ENCODE assay signal across 22 cellular contexts in the genomic region with DNA sequence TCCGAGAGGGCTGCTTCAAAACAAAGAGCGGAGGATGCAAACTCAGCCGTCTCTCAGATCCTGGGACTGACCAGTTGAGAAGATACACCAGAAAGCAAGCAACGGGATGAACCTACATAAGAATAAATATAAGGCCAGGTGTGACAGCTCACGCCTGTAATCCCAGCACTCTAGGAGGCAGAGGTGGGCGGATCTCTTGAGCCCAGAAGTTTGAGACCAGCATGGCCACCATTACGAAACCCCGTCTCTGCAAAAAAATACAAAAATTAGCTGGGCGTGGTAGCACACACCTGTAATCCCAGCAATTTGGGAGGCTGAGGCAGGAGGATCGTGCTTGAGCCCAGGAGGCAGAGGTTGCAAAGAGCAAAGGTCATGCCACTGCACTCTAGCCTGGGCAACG. TPM values are rescaled to one million over a fixed set of nuclear protein-coding genes. Genes with fewer than 3 reads are reported as not detected.
A peak's percentile ranks its signal among the peaks of the same experiment; 100 is the strongest.
DNase-seq lines count a peak whose midpoint lies in the region; ATAC-seq and TF ChIP-seq lines count a peak whose summit lies in the region.
"Had no signal": no experiment of that assay in that cellular context is flagged by ENCODE, and none has a peak within 500 bp of the region (broad histone marks: within the 10 kb centered on the region; RNA-seq: fewer than 3 reads in every experiment).

No MANE protein-coding gene starts in this region.

- peaks cover 0 to 7% (median 0%) of the 10 kb centered on the region in 11 experiments; a peak in 3 of 22 replicates for H3K27me3 ChIP-seq in BLaER1 treated with 17β-estradiol and CSF1 and Interleukin-3, amounts not matched to agents 10 nM and 100 nM
- H3K27me3 ChIP-seq in HUES64 (ENCODE audit: insufficient read depth, low read length) = no peaks in the 10 kb centered on the region
- peaks cover 0 to 16% (median 0%) of the 10 kb centered on the region in 4 donors for H3K27me3 ChIP-seq in esophagus squamous epithelium
- H3K27me3 ChIP-seq in stomach = no peaks in the 10 kb centered on the region

- 92% methylated on average over 10 of the region's 11 CpGs for WGBS in HUES64
- WGBS in esophagus squamous epithelium, 2 donors = 90 to 95% methylated on average over 9 to 11 of the region's 11 CpGs
- WGBS in stomach, 5 donors = 88 to 96% (median 91%) methylated on average over 11 of the region's 11 CpGs

- no peak for TF ChIP-seq EP300 in stomach (IDR thresholded peaks at IDR 0.05)

- TF ChIP-seq CTCF in esophagus squamous epithelium (IDR thresholded peaks at IDR 0.05) = no peak
- TF ChIP-seq CTCF in stomach (IDR thresholded peaks at IDR 0.05) = no peak

- H3K27ac ChIP-seq in BLaER1 treated with 17β-estradiol and CSF1 and Interleukin-3, amounts not matched to agents 10 nM and 100 nM = no peak overlapping the region; a peak in 1 of 22 replicates
- H3K27ac ChIP-seq in HUES64 (ENCODE audit: low read depth, low read length) (0 out of 2 replicates have a peak overlapping the region, but pooled peaks have one; percentile 35), esophagus squamous epithelium (peak overlapping the region in 3 of 4 donors; percentile 64 to 88 (median 83)), stomach (peak overlapping the region in 3 of 5 donors; percentile 68 to 86 (median 83))
- H3K27ac ChIP-seq: GM23248, KMS-11, PC-9 had no signal

- DNase-seq in esophagus squamous epithelium (lab: John Stamatoyannopoulos, UW) (no peak), stomach (no peak), iPS-NIHi11 (ENCODE audit: low spot score) (no peak), NCI-H2227 treated with DMSO at 0.1 percent for 48 hours (lab: John Stamatoyannopoulos, UW) (no peak), DMS53 (lab: John Stamatoyannopoulos, UW) (no peak)
- DNase-seq: CD8-positive, alpha-beta memory T cell; DND-41; GM23248; H9; IMR-90; MM.1S; NCI-H2029; NCI-H446 treated with DMSO at 0.1 percent for 48 hours; NCI-H526 treated with DMSO at 0.1 percent for 48 hours; PC-9; Right ventricle myocardium superior had no signal

- TF ChIP-seq POLR2A in esophagus squamous epithelium (IDR thresholded peaks at IDR 0.05) = no peak
- no peak for TF ChIP-seq POLR2A in stomach (IDR thresholded peaks at IDR 0.05)

- ATAC-seq in GM18868 (IDR thresholded peaks at IDR 0.05; ENCODE audit: unreplicated experiment) = no peak

- H4K20me1 ChIP-seq in BLaER1 treated with 17β-estradiol and CSF1 and Interleukin-3, amounts not matched to agents 10 nM and 100 nM = no peaks in the 10 kb centered on the region

- peaks cover 28 to 89% (median 84%) of the 10 kb centered on the region in 10 experiments for H3K4me1 ChIP-seq in BLaER1 treated with 17β-estradiol and CSF1 and Interleukin-3, amounts not matched to agents 10 nM and 100 nM
- H3K4me1 ChIP-seq in HUES64 (ENCODE audit: insufficient read depth, low read length) (no peaks in the 10 kb centered on the region), esophagus squamous epithelium (peaks cover 7 to 36% (median 11%) of the 10 kb centered on the region in 3 donors), stomach (peaks cover 0 to 48% (median 25%) of the 10 kb centered on the region in 4 donors)

- no peak overlapping the region for H3K9ac ChIP-seq in BLaER1 treated with 17β-estradiol and CSF1 and Interleukin-3, amounts not matched to agents 10 nM and 100 nM
- no peak overlapping the region for H3K9ac ChIP-seq in HUES64 (ENCODE audit: low read depth, low read length)
- H3K9ac ChIP-seq: GM23248, KMS-11 had no signal

- no peak overlapping the region for H3K4me3 ChIP-seq in BLaER1 treated with 17β-estradiol and CSF1 and Interleukin-3, amounts not matched to agents 10 nM and 100 nM
- H3K4me3 ChIP-seq in HUES64 (ENCODE audit: low read length) (no peak overlapping the region), esophagus squamous epithelium (no peak overlapping the region), stomach (no peak overlapping the region)
- H3K4me3 ChIP-seq: GM23248, PC-9 had no signal

- no peaks in the 10 kb centered on the region for H3K36me3 ChIP-seq in BLaER1 treated with 17β-estradiol and CSF1 and Interleukin-3, amounts not matched to agents 10 nM and 100 nM
- peaks cover 84% of the 10 kb centered on the region for H3K36me3 ChIP-seq in HUES64 (ENCODE audit: insufficient read depth, low read length)
- no peaks in the 10 kb centered on the region for H3K36me3 ChIP-seq in esophagus squamous epithelium
- peaks cover 0 to 5% (median 2%) of the 10 kb centered on the region in 4 donors for H3K36me3 ChIP-seq in stomach

- H3K4me2 ChIP-seq in BLaER1 treated with 17β-estradiol and CSF1 and Interleukin-3, amounts not matched to agents 10 nM and 100 nM = peak overlapping the region in 7 of 11 experiments; percentile 68 to 90 (median 83); a peak in 9 of 22 replicates
- H3K4me2 ChIP-seq: KMS-11, PC-9 had no signal

- no peaks in the 10 kb centered on the region for H3K9me3 ChIP-seq in BLaER1 treated with 17β-estradiol and CSF1 and Interleukin-3, amounts not matched to agents 10 nM and 100 nM (replicated peaks in 1 of 11)
- no peaks in the 10 kb centered on the region for H3K9me3 ChIP-seq in HUES64 (ENCODE audit: insufficient read depth, low read depth, low read length)
- no peaks in the 10 kb centered on the region for H3K9me3 ChIP-seq in esophagus squamous epithelium
- no peaks in the 10 kb centered on the region for H3K9me3 ChIP-seq in stomach

- intact Hi-C loops in esophagus squamous epithelium (cut with DNase I) (loop anchor here (5.0 kb wide), 1 partner anchor 64 kb away; no protein-coding TSS in a partner anchor), stomach (cut with DNase I; ENCODE audit: low total_unique reads) (no loop called here)

RNA-seq across cellular contexts. Expression of a gene that starts 31.7 kb away (rescaled TPM):
- 127 TPM for polyA plus RNA-seq in HUES64 (2013, experiment 1 of 2)
- 147 TPM for polyA plus RNA-seq in HUES64 (2013, experiment 2 of 2)
- total RNA-seq in esophagus squamous epithelium = 1 to 10 TPM in 2 of 4 donors, under 1 TPM in 1, not detected in 1; 0.75 to 5.0 (median 1.3) TPM
- 10 to 100 TPM in 1 of 5 donors, 1 to 10 TPM in 4; 2.3 to 38.8 (median 8.7) TPM for total RNA-seq in stomach
- polyA plus RNA-seq in stomach = 10 to 100 TPM in 2 of 3 donors, 1 to 10 TPM in 1; 9.5 to 18.8 (median 17.0) TPM
- total RNA-seq: CD8-positive, alpha-beta memory T cell; GM23248; IMR-90; RPMI7951 had no signal
- polyA plus RNA-seq: CD14-positive monocyte; CD8-positive, alpha-beta memory T cell had no signal

Comparison
In these comparisons a context has a peak if more than half of its experiments do, and no peak if none do; other contexts are left out.
1. H3K27ac ChIP-seq: peak in HUES64 (single experiment), esophagus squamous epithelium (3 of 4) and stomach (3 of 5); none in BLaER1 treated with 17β-estradiol and CSF1 and Interleukin-3, amounts not matched to agents 10 nM and 100 nM (0 of 11).